ENCODE assay signal across 11 cellular contexts in the genomic region with DNA sequence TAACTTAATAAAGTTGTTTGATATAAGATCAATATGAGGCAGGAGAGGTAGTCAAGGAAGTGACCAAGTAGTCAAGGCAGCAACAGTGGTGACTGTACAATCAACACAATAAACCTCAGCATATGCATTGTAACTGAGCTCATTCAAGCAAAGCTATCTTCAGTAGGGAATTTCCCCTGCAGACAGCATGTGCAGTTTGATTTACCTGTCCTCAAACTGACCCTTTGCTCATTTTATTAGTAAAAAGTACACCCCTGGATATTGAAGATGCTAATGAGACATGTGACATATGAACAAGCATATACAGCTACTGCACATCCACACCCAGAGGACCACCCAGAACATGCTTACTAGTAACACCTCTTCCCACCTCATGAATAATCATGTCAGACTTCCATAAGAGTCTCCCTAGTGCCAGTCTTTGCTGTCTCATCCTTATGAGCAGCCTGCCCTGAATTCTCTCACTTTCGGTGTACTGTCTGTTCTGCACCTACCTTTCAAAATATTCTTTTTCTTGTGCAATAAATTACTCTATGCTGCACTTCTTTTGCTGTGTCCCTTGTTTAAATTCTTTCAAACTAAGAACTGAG. TPM values are rescaled to one million over a fixed set of nuclear protein-coding genes. Genes with fewer than 3 reads are reported as not detected.
A peak's percentile ranks its signal among the peaks of the same experiment; 100 is the strongest.
DNase-seq lines count a peak whose midpoint lies in the region; ATAC-seq and TF ChIP-seq lines count a peak whose summit lies in the region.
"Had no signal": no experiment of that assay in that cellular context is flagged by ENCODE, and none has a peak within 500 bp of the region (broad histone marks: within the 10 kb centered on the region; RNA-seq: fewer than 3 reads in every experiment).

No MANE protein-coding gene starts in this region.

- in situ Hi-C loops in GM13977 (cut with MboI; ENCODE audit: low pct_unique_long_range_greater_than_20kb, low sequenced_read_pairs, unreplicated experiment): no loop called here

- POLR2A ChIA-PET in activated CD4-positive, alpha-beta T cell treated with anti-CD3 and anti-CD28 coated beads, Interleukin-2, amount 10 ng/mL, durations not matched to agents 7 days and 5 days (lab: Charles Lee): no interaction called here

- no peak for TF ChIP-seq CTCF in GM13977 (IDR thresholded peaks at IDR 0.05; ENCODE audit: extremely low read depth, insufficient read depth, missing control alignments)

- H3K4me3 Mint-ChIP-seq in activated CD4-positive, alpha-beta T cell treated with anti-CD3 and anti-CD28 coated beads, Interleukin-2, amount 10 ng/mL, durations not matched to agents 7 days and 5 days: no peak overlapping the region

- ATAC-seq in GM21737 (IDR thresholded peaks at IDR 0.05; ENCODE audit: unreplicated experiment): peak; percentile 62
- no peak for ATAC-seq in GM18873 (IDR thresholded peaks at IDR 0.05; ENCODE audit: low FRiP score, unreplicated experiment)
- ATAC-seq: activated naive CD4-positive, alpha-beta T cell treated with anti-CD3 and anti-CD28 coated beads, Interleukin-2, amount 50 U/mL, for 72 hours; left lung had no signal

- H3K36me3 Mint-ChIP-seq in activated CD4-positive, alpha-beta T cell treated with anti-CD3 and anti-CD28 coated beads, Interleukin-2, amount 10 ng/mL, durations not matched to agents 7 days and 5 days (ENCODE audit: low read depth): no peaks in the 10 kb centered on the region
- H3K36me3 Mint-ChIP-seq: activated naive CD4-positive, alpha-beta T cell treated with anti-CD3 and anti-CD28 coated beads, Interleukin-2, amount 50 U/mL, for 72 hours had no signal

- CTCF ChIA-PET in activated CD4-positive, alpha-beta T cell treated with anti-CD3 and anti-CD28 coated beads, Interleukin-2, amount 10 ng/mL, durations not matched to agents 7 days and 5 days (lab: Charles Lee): interaction anchor here (0.8 kb wide), 1 partner anchor 15 kb away, joined by 3 read pairs; a partner anchor contains a TSS

- no peak overlapping the region for H3K27ac Mint-ChIP-seq in activated CD4-positive, alpha-beta T cell treated with anti-CD3 and anti-CD28 coated beads, Interleukin-2, amount 10 ng/mL, durations not matched to agents 7 days and 5 days
- H3K27ac Mint-ChIP-seq: activated naive CD4-positive, alpha-beta T cell treated with anti-CD3 and anti-CD28 coated beads, Interleukin-2, amount 50 U/mL, for 72 hours had no signal

- peaks cover 2% of the 10 kb centered on the region for H3K4me1 Mint-ChIP-seq in activated CD4-positive, alpha-beta T cell treated with anti-CD3 and anti-CD28 coated beads, Interleukin-2, amount 10 ng/mL, durations not matched to agents 7 days and 5 days

- DNase-seq in GM13977 (ENCODE audit: low spot score) (peak; percentile 71), M059J (ENCODE audit: low read depth) (peak; percentile 77), kidney glomerular epithelial cell (lab: John Stamatoyannopoulos, UW) (peak; percentile 87), NCI-H345 (lab: John Stamatoyannopoulos, UW) (no peak), ecto neural progenitor cell (ENCODE audit: low spot score) (no peak)
- no peak for DNase-seq in activated CD4-positive, alpha-beta T cell treated with anti-CD3 and anti-CD28 coated beads, Interleukin-2, amount 10 ng/mL, durations not matched to agents 7 days and 5 days
- DNase-seq: left lung, NCI-H1694 treated with DMSO at 0.1 percent for 48 hours had no signal

- no peaks in the 10 kb centered on the region for H3K9me3 Mint-ChIP-seq in activated CD4-positive, alpha-beta T cell treated with anti-CD3 and anti-CD28 coated beads, Interleukin-2, amount 10 ng/mL, durations not matched to agents 7 days and 5 days
- H3K9me3 Mint-ChIP-seq: activated naive CD4-positive, alpha-beta T cell treated with anti-CD3 and anti-CD28 coated beads, Interleukin-2, amount 50 U/mL, for 72 hours had no signal

- peaks cover 21% of the 10 kb centered on the region for H3K27me3 Mint-ChIP-seq in activated CD4-positive, alpha-beta T cell treated with anti-CD3 and anti-CD28 coated beads, Interleukin-2, amount 10 ng/mL, durations not matched to agents 7 days and 5 days

RNA-seq across cellular contexts. Expression of a gene that starts 15.3 kb away (rescaled TPM):
- total RNA-seq in M059J (2014; rRNA removed; shearing (Covaris generic)): 0.57 and 1.6 TPM in 2 replicates
- total RNA-seq in activated CD4-positive, alpha-beta T cell treated with anti-CD3 and anti-CD28 coated beads, Interleukin-2, amount 10 ng/mL, durations not matched to agents 7 days and 5 days: 1 to 10 TPM; 3.0 to 3.3 TPM

RNA-seq across cellular contexts. Expression of a gene that starts 15.4 kb away (rescaled TPM):
- 60.2 and 64.7 TPM in 2 replicates for total RNA-seq in M059J (2014; rRNA removed; shearing (Covaris generic))
- 10 to 100 TPM; 71.3 to 80.7 TPM for total RNA-seq in activated CD4-positive, alpha-beta T cell treated with anti-CD3 and anti-CD28 coated beads, Interleukin-2, amount 10 ng/mL, durations not matched to agents 7 days and 5 days

RNA-seq across cellular contexts. Expression of a gene that starts 26.0 kb away (rescaled TPM):
- 51.5 and 87.0 TPM in 2 replicates for total RNA-seq in M059J (2014; rRNA removed; shearing (Covaris generic))
- 100 to 1,000 TPM; 106 to 132 TPM for total RNA-seq in activated CD4-positive, alpha-beta T cell treated with anti-CD3 and anti-CD28 coated beads, Interleukin-2, amount 10 ng/mL, durations not matched to agents 7 days and 5 days

RNA-seq across cellular contexts. Expression of a gene that starts 35.6 kb away (rescaled TPM):
- 10.5 and 12.1 TPM in 2 replicates for total RNA-seq in M059J (2014; rRNA removed; shearing (Covaris generic))
- under 1 TPM; 0.62 to 0.82 TPM for total RNA-seq in activated CD4-positive, alpha-beta T cell treated with anti-CD3 and anti-CD28 coated beads, Interleukin-2, amount 10 ng/mL, durations not matched to agents 7 days and 5 days

RNA-seq across cellular contexts. Expression of a gene that starts 48.8 kb away (rescaled TPM):
- total RNA-seq in M059J (2014; rRNA removed; shearing (Covaris generic)): 7.8 and 27.8 TPM in 2 replicates
- total RNA-seq in activated CD4-positive, alpha-beta T cell treated with anti-CD3 and anti-CD28 coated beads, Interleukin-2, amount 10 ng/mL, durations not matched to agents 7 days and 5 days: 10 to 100 TPM; 28.9 to 32.1 TPM

Comparison
In these comparisons a context has a peak if more than half of its experiments do, and no peak if none do; other contexts are left out.
1. DNase-seq: peak in GM13977 (single experiment), M059J (single experiment) and kidney glomerular epithelial cell (single experiment); none in NCI-H345 (single experiment), ecto neural progenitor cell (single experiment) and activated CD4-positive, alpha-beta T cell treated with anti-CD3 and anti-CD28 coated beads, Interleukin-2, amount 10 ng/mL, durations not matched to agents 7 days and 5 days (single experiment).